15 cellular contexts compared by ENCODE assay signal in genomic region chr17:74639704-74640142, GRCh38. TPM values are rescaled to one million over a fixed set of nuclear protein-coding genes. Genes with fewer than 3 reads are reported as not detected.
A peak's percentile ranks its signal among the peaks of the same experiment; 100 is the strongest.
DNase-seq lines count a peak whose midpoint lies in the region; ATAC-seq and TF ChIP-seq lines count a peak whose summit lies in the region.
"Had no signal": no experiment of that assay in that cellular context is flagged by ENCODE, and none has a peak within 500 bp of the region (broad histone marks: within the 10 kb centered on the region; RNA-seq: fewer than 3 reads in every experiment).

No MANE protein-coding gene starts in this region.

- H3K9me3 ChIP-seq in heart left ventricle (no peaks in the 10 kb centered on the region), right atrium auricular region (no peaks in the 10 kb centered on the region), tibial artery (no peaks in the 10 kb centered on the region), HAP-1 (no peaks in the 10 kb centered on the region)
- H3K9me3 ChIP-seq: vagina had no signal

- H3K4me1 ChIP-seq in heart left ventricle (peaks cover 0 to 48% (median 0%) of the 10 kb centered on the region in 12 donors), right atrium auricular region (no peaks in the 10 kb centered on the region), tibial artery (no peaks in the 10 kb centered on the region), HAP-1 (no peaks in the 10 kb centered on the region)
- H3K4me1 ChIP-seq: vagina had no signal

- H3K27ac ChIP-seq in heart left ventricle (peak overlapping the region in 1 of 12 donors; percentile 78), right atrium auricular region (no peak overlapping the region), coronary artery (no peak overlapping the region), tibial artery (no peak overlapping the region)
- H3K27ac ChIP-seq: cardiac muscle cell, SK-N-MC, vagina had no signal

- intact Hi-C loops in heart left ventricle (cut with DNase I) (no loop called here), tibial artery (cut with DNase I; ENCODE audit: low total_unique reads) (no loop called here)

- in situ Hi-C loops in HAP-1 (cut with MboI; ENCODE audit: low sequenced_read_pairs), result no loop called here

- no peaks in the 10 kb centered on the region for H3K36me3 ChIP-seq in heart left ventricle
- no peaks in the 10 kb centered on the region for H3K36me3 ChIP-seq in right atrium auricular region
- no peaks in the 10 kb centered on the region for H3K36me3 ChIP-seq in tibial artery
- no peaks in the 10 kb centered on the region for H3K36me3 ChIP-seq in HAP-1 (replicated peaks)
- H3K36me3 ChIP-seq: cardiac muscle cell, vagina had no signal

- TF ChIP-seq POLR2A in heart left ventricle (IDR thresholded peaks at IDR 0.05), result no peak

- peak in 3 of 4 donors; percentile 28 to 60 (median 60) for ATAC-seq in heart left ventricle
- ATAC-seq: CD8-positive, alpha-beta T cell had no signal

- DNase-seq in heart left ventricle, result peak in 2 of 5 donors; percentile 33 to 34
- no peak for DNase-seq in right atrium auricular region (ENCODE audit: low spot score)
- peak; percentile 79 to 90 for DNase-seq in NOMO-1 (lab: John Stamatoyannopoulos, UW; ENCODE audit: unreplicated experiment in 2 of 2)
- peak; percentile 50 for DNase-seq in coronary artery (ENCODE audit: low spot score)
- peak; percentile 23 to 65 for DNase-seq in tibial artery
- no peak for DNase-seq in HAP-1 (ENCODE audit: low spot score in 2 of 2)
- DNase-seq in NCI-H446 treated with DMSO at 0.1 percent for 48 hours (lab: John Stamatoyannopoulos, UW), result no peak
- no peak for DNase-seq in NCI-H526 treated with DMSO at 0.1 percent for 48 hours (lab: John Stamatoyannopoulos, UW)
- DNase-seq: CD8-positive, alpha-beta T cell; left cardiac atrium; NCI-H2171 treated with DMSO at 0.1 percent for 48 hours had no signal

- 68 to 77% (median 72%) methylated on average over 10 of the region's 10 CpGs for WGBS in heart left ventricle, 4 donors

- peaks cover 0 to 59% (median 15%) of the 10 kb centered on the region in 9 donors for H3K27me3 ChIP-seq in heart left ventricle
- H3K27me3 ChIP-seq in right atrium auricular region, result no peaks in the 10 kb centered on the region
- peaks cover 0 to 30% of the 10 kb centered on the region in 2 donors for H3K27me3 ChIP-seq in tibial artery
- H3K27me3 ChIP-seq in HAP-1 (ENCODE audit: low read depth), result peaks cover 34% of the 10 kb centered on the region
- H3K27me3 ChIP-seq: cardiac muscle cell, vagina had no signal

- TF ChIP-seq CTCF in heart left ventricle (IDR thresholded peaks at IDR 0.05) (no peak), right atrium auricular region (IDR thresholded peaks at IDR 0.05) (no peak), coronary artery (IDR thresholded peaks at IDR 0.05) (no peak), tibial artery (IDR thresholded peaks at IDR 0.05) (no peak)

- H3K4me3 ChIP-seq in heart left ventricle (no peak overlapping the region), right atrium auricular region (no peak overlapping the region), coronary artery (no peak overlapping the region), tibial artery (no peak overlapping the region), HAP-1 (no peak overlapping the region)
- H3K4me3 ChIP-seq: cardiac muscle cell, SK-N-MC, vagina had no signal

RNA-seq across cellular contexts. Expression of gene CD300E, which starts 16.2 kb away (rescaled TPM):
- 1 to 10 TPM in 3 of 9 donors, under 1 TPM in 5, not detected in 1; 0.19 to 8.6 (median 0.46) TPM for total RNA-seq in heart left ventricle
- polyA plus RNA-seq in heart left ventricle, result 1 to 10 TPM in 1 of 2 donors, under 1 TPM in 1; 0.30 to 1.1 TPM
- total RNA-seq in right atrium auricular region, result 1 to 10 TPM in 1 of 2 donors, under 1 TPM in 1; 0.52 to 1.0 TPM
- total RNA-seq: cardiac muscle cell, pulmonary artery endothelial cell had no signal
- polyA plus RNA-seq: cardiac muscle cell had no signal

RNA-seq across cellular contexts. Expression of gene CD300LD, which starts 47.6 kb away (rescaled TPM):
- total RNA-seq in heart left ventricle (not detected), right atrium auricular region (not detected)
- polyA plus RNA-seq in heart left ventricle, result not detected
- total RNA-seq: cardiac muscle cell; CD8-positive, alpha-beta T cell; left cardiac atrium; pulmonary artery endothelial cell; vagina had no signal
- polyA plus RNA-seq: cardiac muscle cell had no signal

Comparison
In these comparisons a context has a peak if more than half of its experiments do, and no peak if none do; other contexts are left out.
1. DNase-seq: peak in NOMO-1 (2 of 2), coronary artery (single experiment) and tibial artery (2 of 2); none in right atrium auricular region (single experiment), HAP-1 (0 of 2), NCI-H446 treated with DMSO at 0.1 percent for 48 hours (single experiment) and NCI-H526 treated with DMSO at 0.1 percent for 48 hours (single experiment).